15 cellular contexts compared by ENCODE assay signal in genomic region chr2:100052645-100053044, GRCh38.
A peak's percentile ranks its signal among the peaks of the same experiment; 100 is the strongest.
DNase-seq lines count a peak whose midpoint lies in the region; ATAC-seq, FAIRE-seq and TF ChIP-seq lines count a peak whose summit lies in the region.
"Had no signal": no experiment of that assay in that cellular context is flagged by ENCODE, and none has a peak within 500 bp of the region (broad histone marks: within the 10 kb centered on the region; RNA-seq: fewer than 3 reads in every experiment).

No MANE protein-coding gene starts in this region.

- no peaks in the 10 kb centered on the region for H3K9me3 Mint-ChIP-seq in activated naive CD8-positive, alpha-beta T cell treated with anti-CD3 and anti-CD28 coated beads, Interleukin-2, amount 50 U/mL, for 24 hours
- no peaks in the 10 kb centered on the region for H3K9me3 Mint-ChIP-seq in activated naive CD8-positive, alpha-beta T cell treated with anti-CD3 and anti-CD28 coated beads for 36 hours
- H3K9me3 Mint-ChIP-seq in glutamatergic neuron (ENCODE audit: unreplicated experiment), result peaks cover 8% of the 10 kb centered on the region
- H3K9me3 Mint-ChIP-seq: CD14-positive monocyte had no signal

- no peak for DNase-seq in activated naive CD8-positive, alpha-beta T cell treated with anti-CD3 and anti-CD28 coated beads, Interleukin-2, amount 50 U/mL, for 24 hours
- DNase-seq in activated naive CD8-positive, alpha-beta T cell treated with anti-CD3 and anti-CD28 coated beads for 36 hours, result no peak
- no peak for DNase-seq in glutamatergic neuron
- peak; percentile 50 for DNase-seq in small intestine
- no peak for DNase-seq in colonic mucosa
- no peak for DNase-seq in NCI-H226
- DNase-seq: ACHN, DND-41, NCI-H1694, NCI-H524 had no signal

- H3K36me3 ChIP-seq in small intestine (ENCODE audit: control insufficient read depth in 2 of 2, insufficient read depth in 2 of 2, low read length in 2 of 2) (no peaks in the 10 kb centered on the region), colonic mucosa (no peaks in the 10 kb centered on the region)

- no peak for FAIRE-seq in small intestine (lab: Jason Lieb, UNC)
- FAIRE-seq: RCC 7860 had no signal

- no peaks in the 10 kb centered on the region for H3K27me3 ChIP-seq in small intestine (ENCODE audit: control insufficient read depth in 2 of 2, insufficient read depth in 2 of 2, low read length in 2 of 2)
- H3K27me3 ChIP-seq in colonic mucosa, result no peaks in the 10 kb centered on the region

- H3K4me3 ChIP-seq in small intestine (ENCODE audit: low read depth in 1 of 2, low read length in 2 of 2) (no peak overlapping the region), colonic mucosa (no peak overlapping the region)
- H3K4me3 ChIP-seq: SK-N-MC had no signal

- WGBS in small intestine, 3 donors, result 17 to 64% (median 24%) methylated on average over 4 of the region's 4 CpGs

- H3K4me1 Mint-ChIP-seq in activated naive CD8-positive, alpha-beta T cell treated with anti-CD3 and anti-CD28 coated beads, Interleukin-2, amount 50 U/mL, for 24 hours, result peaks cover 10% of the 10 kb centered on the region
- peaks cover 5% of the 10 kb centered on the region for H3K4me1 Mint-ChIP-seq in activated naive CD8-positive, alpha-beta T cell treated with anti-CD3 and anti-CD28 coated beads for 36 hours
- peaks cover 64% of the 10 kb centered on the region for H3K4me1 Mint-ChIP-seq in glutamatergic neuron (ENCODE audit: low read depth, unreplicated experiment)

- TF ChIP-seq CTCF in glutamatergic neuron (IDR thresholded peaks at IDR 0.05; ENCODE audit: partially characterized antibody, unreplicated experiment), result no peak
- no peak for TF ChIP-seq CTCF in colonic mucosa (IDR thresholded peaks at IDR 0.05)

- H3K27me3 Mint-ChIP-seq in activated naive CD8-positive, alpha-beta T cell treated with anti-CD3 and anti-CD28 coated beads, Interleukin-2, amount 50 U/mL, for 24 hours, result no peaks in the 10 kb centered on the region
- H3K27me3 Mint-ChIP-seq in activated naive CD8-positive, alpha-beta T cell treated with anti-CD3 and anti-CD28 coated beads for 36 hours, result peaks cover 4% of the 10 kb centered on the region
- H3K27me3 Mint-ChIP-seq in glutamatergic neuron (ENCODE audit: unreplicated experiment), result peaks cover 1% of the 10 kb centered on the region

- peaks cover 6% of the 10 kb centered on the region for H3K36me3 Mint-ChIP-seq in activated naive CD8-positive, alpha-beta T cell treated with anti-CD3 and anti-CD28 coated beads, Interleukin-2, amount 50 U/mL, for 24 hours (ENCODE audit: low read depth)
- no peaks in the 10 kb centered on the region for H3K36me3 Mint-ChIP-seq in activated naive CD8-positive, alpha-beta T cell treated with anti-CD3 and anti-CD28 coated beads for 36 hours
- no peaks in the 10 kb centered on the region for H3K36me3 Mint-ChIP-seq in glutamatergic neuron (ENCODE audit: unreplicated experiment)

- no peak overlapping the region for H3K9ac ChIP-seq in colonic mucosa (ENCODE audit: low read depth in 2 of 2, low read length in 2 of 2)

- H3K4me3 Mint-ChIP-seq in activated naive CD8-positive, alpha-beta T cell treated with anti-CD3 and anti-CD28 coated beads, Interleukin-2, amount 50 U/mL, for 24 hours, result no peak overlapping the region
- no peak overlapping the region for H3K4me3 Mint-ChIP-seq in activated naive CD8-positive, alpha-beta T cell treated with anti-CD3 and anti-CD28 coated beads for 36 hours
- peak overlapping the region; percentile 12 for H3K4me3 Mint-ChIP-seq in glutamatergic neuron (ENCODE audit: unreplicated experiment)
- H3K4me3 Mint-ChIP-seq: CD14-positive monocyte had no signal

- ATAC-seq in activated naive CD8-positive, alpha-beta T cell treated with anti-CD3 and anti-CD28 coated beads, Interleukin-2, amount 50 U/mL, for 24 hours, result no peak
- ATAC-seq in HG03159 (IDR thresholded peaks at IDR 0.05; ENCODE audit: unreplicated experiment), result no peak
- ATAC-seq: Right ventricle myocardium inferior had no signal

- intact Hi-C loops in colonic mucosa (cut with DNase I), result no loop called here

- no peak overlapping the region for H3K27ac ChIP-seq in small intestine (ENCODE audit: low read depth in 1 of 2, low read length in 1 of 2)
- no peak overlapping the region for H3K27ac ChIP-seq in colonic mucosa
- H3K27ac ChIP-seq: SK-N-MC had no signal

- H3K4me1 ChIP-seq in small intestine (ENCODE audit: control insufficient read depth in 2 of 2, insufficient read depth in 1 of 2, low read depth in 1 of 2, low read length in 1 of 2) (no peaks in the 10 kb centered on the region), colonic mucosa (no peaks in the 10 kb centered on the region)

- H3K9me3 ChIP-seq in small intestine (ENCODE audit: control insufficient read depth, low read depth) (no peaks in the 10 kb centered on the region), colonic mucosa (no peaks in the 10 kb centered on the region)

- H3K27ac Mint-ChIP-seq in activated naive CD8-positive, alpha-beta T cell treated with anti-CD3 and anti-CD28 coated beads, Interleukin-2, amount 50 U/mL, for 24 hours, result peak overlapping the region; percentile 33
- no peak overlapping the region for H3K27ac Mint-ChIP-seq in activated naive CD8-positive, alpha-beta T cell treated with anti-CD3 and anti-CD28 coated beads for 36 hours
- no peak overlapping the region for H3K27ac Mint-ChIP-seq in glutamatergic neuron (ENCODE audit: unreplicated experiment)
- H3K27ac Mint-ChIP-seq: CD14-positive monocyte had no signal
